16 cellular contexts compared by ENCODE assay signal in genomic region chr7:142790565-142790964, GRCh38.
DNase-seq lines count a peak whose midpoint lies in the region; ATAC-seq lines count a peak whose summit lies in the region.
"Had no signal": no experiment of that assay in that cellular context is flagged by ENCODE, and none has a peak within 500 bp of the region (broad histone marks: within the 10 kb centered on the region; RNA-seq: fewer than 3 reads in every experiment).

No MANE protein-coding gene starts in this region.

- H3K9me3 Mint-ChIP-seq in activated naive CD4-positive, alpha-beta T cell treated with anti-CD3 and anti-CD28 coated beads, Interleukin-2, amount 10 ng/mL, durations not matched to agents 7 days and 5 days, result no peaks in the 10 kb centered on the region
- no peaks in the 10 kb centered on the region for H3K9me3 Mint-ChIP-seq in T-helper 1 cell treated with Interleukin-12 subunit alpha and Interleukin-12 subunit beta and Interleukin-4 antibody, amounts not matched to agents 30 μg/mL and 1 μg/mL, for 36 hours
- H3K9me3 Mint-ChIP-seq in central memory CD8-positive, alpha-beta T cell, result no peaks in the 10 kb centered on the region
- H3K9me3 Mint-ChIP-seq: GM23338 had no signal

- H3K27ac Mint-ChIP-seq in activated naive CD4-positive, alpha-beta T cell treated with anti-CD3 and anti-CD28 coated beads, Interleukin-2, amount 10 ng/mL, durations not matched to agents 7 days and 5 days, result peak overlapping the region; percentile 100
- H3K27ac Mint-ChIP-seq in T-helper 1 cell treated with Interleukin-12 subunit alpha and Interleukin-12 subunit beta and Interleukin-4 antibody, amounts not matched to agents 30 μg/mL and 1 μg/mL, for 36 hours, result peak overlapping the region; percentile 97
- peak overlapping the region; percentile 99 for H3K27ac Mint-ChIP-seq in central memory CD8-positive, alpha-beta T cell (ENCODE audit: low read depth)
- H3K27ac Mint-ChIP-seq: GM23338 had no signal

- CTCF ChIA-PET in activated naive CD4-positive, alpha-beta T cell treated with anti-CD3 and anti-CD28 coated beads, Interleukin-2, amount 10 ng/mL, durations not matched to agents 7 days and 5 days (lab: Charles Lee), result interaction anchor here (1.4 to 21.8 kb wide), 3 partner anchors 8 to 75 kb away, joined by 3 to 346 read pairs (median 20); no protein-coding TSS in a partner anchor

- H3K27me3 Mint-ChIP-seq in activated naive CD4-positive, alpha-beta T cell treated with anti-CD3 and anti-CD28 coated beads, Interleukin-2, amount 10 ng/mL, durations not matched to agents 7 days and 5 days, result no peaks in the 10 kb centered on the region
- H3K27me3 Mint-ChIP-seq in T-helper 1 cell treated with Interleukin-12 subunit alpha and Interleukin-12 subunit beta and Interleukin-4 antibody, amounts not matched to agents 30 μg/mL and 1 μg/mL, for 36 hours (ENCODE audit: low read depth), result no peaks in the 10 kb centered on the region
- H3K27me3 Mint-ChIP-seq in central memory CD8-positive, alpha-beta T cell, result no peaks in the 10 kb centered on the region

- DNase-seq in activated naive CD4-positive, alpha-beta T cell treated with anti-CD3 and anti-CD28 coated beads, Interleukin-2, amount 10 ng/mL, durations not matched to agents 7 days and 5 days, result no peak
- no peak for DNase-seq in activated naive CD4-positive, alpha-beta T cell (lab: John Stamatoyannopoulos, UW)
- no peak for DNase-seq in central memory CD8-positive, alpha-beta T cell (ENCODE audit: low spot score in 2 of 2)
- DNase-seq in AML-193 (lab: John Stamatoyannopoulos, UW) (no peak), SIG-M5 (lab: John Stamatoyannopoulos, UW) (no peak)
- DNase-seq in stimulated activated CD8-positive, alpha-beta memory T cell treated with anti-CD3 and anti-CD28 coated beads, Interleukin-4, amount 100 ng/mL, for 48 hours, result no peak
- DNase-seq: amniotic stem cell; central memory CD4-positive, alpha-beta T cell; left lung; midbrain; MM.1S; NCI-H82; nucleus accumbens; Peyer's patch had no signal

- H3K36me3 Mint-ChIP-seq in activated naive CD4-positive, alpha-beta T cell treated with anti-CD3 and anti-CD28 coated beads, Interleukin-2, amount 10 ng/mL, durations not matched to agents 7 days and 5 days, result peaks cover 71% of the 10 kb centered on the region
- peaks cover 71% of the 10 kb centered on the region for H3K36me3 Mint-ChIP-seq in T-helper 1 cell treated with Interleukin-12 subunit alpha and Interleukin-12 subunit beta and Interleukin-4 antibody, amounts not matched to agents 30 μg/mL and 1 μg/mL, for 36 hours (ENCODE audit: low read depth)
- peaks cover 71% of the 10 kb centered on the region for H3K36me3 Mint-ChIP-seq in central memory CD8-positive, alpha-beta T cell (ENCODE audit: insufficient read depth)

- peaks cover 40% of the 10 kb centered on the region for H3K4me1 Mint-ChIP-seq in activated naive CD4-positive, alpha-beta T cell treated with anti-CD3 and anti-CD28 coated beads, Interleukin-2, amount 10 ng/mL, durations not matched to agents 7 days and 5 days
- peaks cover 33% of the 10 kb centered on the region for H3K4me1 Mint-ChIP-seq in T-helper 1 cell treated with Interleukin-12 subunit alpha and Interleukin-12 subunit beta and Interleukin-4 antibody, amounts not matched to agents 30 μg/mL and 1 μg/mL, for 36 hours (ENCODE audit: low read depth)
- peaks cover 52% of the 10 kb centered on the region for H3K4me1 Mint-ChIP-seq in central memory CD8-positive, alpha-beta T cell

- H3K4me3 Mint-ChIP-seq in activated naive CD4-positive, alpha-beta T cell treated with anti-CD3 and anti-CD28 coated beads, Interleukin-2, amount 10 ng/mL, durations not matched to agents 7 days and 5 days, result peak overlapping the region; percentile 92
- H3K4me3 Mint-ChIP-seq in T-helper 1 cell treated with Interleukin-12 subunit alpha and Interleukin-12 subunit beta and Interleukin-4 antibody, amounts not matched to agents 30 μg/mL and 1 μg/mL, for 36 hours, result peak overlapping the region; percentile 98
- peak overlapping the region; percentile 95 for H3K4me3 Mint-ChIP-seq in central memory CD8-positive, alpha-beta T cell
- H3K4me3 Mint-ChIP-seq: GM23338 had no signal

- no peak for ATAC-seq in central memory CD8-positive, alpha-beta T cell (replicated peaks; ENCODE audit: extremely low read depth, poor library complexity, severe bottlenecking)
- ATAC-seq: GM23338, left lung had no signal
